Comparison of ENCODE assay signal across 13 cellular contexts in the genomic region with DNA sequence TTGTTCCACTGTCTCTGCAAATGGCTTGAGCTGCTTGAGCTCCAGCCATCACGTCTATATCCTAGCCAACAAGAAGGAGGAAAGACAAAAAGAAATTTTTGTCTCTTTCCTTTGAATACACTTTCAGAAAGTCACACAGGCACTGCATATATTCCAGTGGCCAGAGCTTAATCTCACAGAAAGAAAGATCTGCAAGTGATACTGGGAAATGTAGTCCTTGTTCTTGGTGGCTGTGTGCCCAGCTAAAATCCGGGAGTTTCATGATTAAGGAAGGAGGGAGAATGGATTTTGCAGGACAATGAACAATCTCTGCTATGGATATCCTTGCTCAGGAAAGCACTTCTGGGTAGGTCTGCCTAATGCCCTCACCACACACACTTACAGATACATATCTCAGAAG. TPM values are rescaled to one million over a fixed set of nuclear protein-coding genes. Genes with fewer than 3 reads are reported as not detected.
DNase-seq lines count a peak whose midpoint lies in the region; ATAC-seq and TF ChIP-seq lines count a peak whose summit lies in the region.
"Had no signal": no experiment of that assay in that cellular context is flagged by ENCODE, and none has a peak within 500 bp of the region (broad histone marks: within the 10 kb centered on the region; RNA-seq: fewer than 3 reads in every experiment).

No MANE protein-coding gene starts in this region.

- H3K36me3 ChIP-seq in HEK293 (ENCODE audit: control insufficient read depth in 2 of 2, insufficient read depth in 1 of 2, low read length in 2 of 2) (no peaks in the 10 kb centered on the region), HAP-1 (replicated peaks) (no peaks in the 10 kb centered on the region)

- POLR2A ChIA-PET in HEK293 (lab: Yijun Ruan, JAX) (no interaction called here), RWPE1 (lab: Yijun Ruan, JAX; ENCODE audit: low non-redundant PET) (interaction anchor here (0.9 kb wide), 1 partner anchor 47 kb away, joined by 4 read pairs; no protein-coding TSS in a partner anchor)

- no peak overlapping the region for H3K27ac ChIP-seq in HEK293 (ENCODE audit: extremely low read depth, low read depth, low read length)
- H3K27ac ChIP-seq in RWPE1: no peak overlapping the region

- in situ Hi-C loops in SK-MEL-5 (cut with HindIII; ENCODE audit: low pct_unique_long_range_greater_than_20kb, low sequenced_read_pairs) (no loop called here), HAP-1 (cut with MboI; ENCODE audit: low sequenced_read_pairs) (no loop called here)

- no peak for ATAC-seq in GM21390 (IDR thresholded peaks at IDR 0.05; ENCODE audit: unreplicated experiment)

- no peaks in the 10 kb centered on the region for H3K27me3 ChIP-seq in HAP-1 (ENCODE audit: low read depth)

- H3K4me3 ChIP-seq in HEK293 (ENCODE audit: low read depth, low read length) (no peak overlapping the region), fibroblast of pulmonary artery (replicated peaks; ENCODE audit: low read depth, low read length) (no peak overlapping the region), HAP-1 (no peak overlapping the region)

- H3K9me3 ChIP-seq in HEK293 (ENCODE audit: control insufficient read depth, insufficient read depth, low read depth, low read length) (no peaks in the 10 kb centered on the region), HAP-1 (0 out of 2 replicates have a peak, but pooled peaks cover 6% of the 10 kb centered on the region)

- TF ChIP-seq CTCF in HEK293 (tag by site-specific recombination; IDR thresholded peaks at IDR 0.05): no peak
- no peak for TF ChIP-seq CTCF in fibroblast of pulmonary artery (IDR thresholded peaks at IDR 0.05; ENCODE audit: low read length, missing control alignments)
- TF ChIP-seq CTCF in RWPE1 (conservative IDR thresholded peaks at IDR 0.05; ENCODE audit: low read depth): no peak

- DNase-seq in EH (ENCODE audit: low read depth) (peak; percentile 55), SK-MEL-5 (ENCODE audit: low read depth, low spot score) (peak; percentile 59), fibroblast of pulmonary artery (ENCODE audit: low read depth) (peak; percentile 61), RWPE1 (ENCODE audit: low spot score) (no peak), HAP-1 (ENCODE audit: low spot score in 2 of 2) (no peak), NCI-H1105 (lab: John Stamatoyannopoulos, UW) (no peak)
- DNase-seq: CD4-positive, alpha-beta T cell; DND-41; Karpas-422; NCI-H146; SIG-M5 had no signal

- CTCF ChIA-PET in HEK293 (lab: Yijun Ruan, JAX) (no interaction called here), RWPE1 (lab: Yijun Ruan, JAX) (no interaction called here)

- H3K4me1 ChIP-seq in HEK293 (ENCODE audit: control insufficient read depth, insufficient read depth, low read length) (no peaks in the 10 kb centered on the region), HAP-1 (no peaks in the 10 kb centered on the region)

TF ChIP-seq in HEK293, 187 proteins besides CTCF, POLR2A, EP300 and RAD21:
- TF ChIP-seq ZNF426 (tag by site-specific recombination; IDR thresholded peaks at IDR 0.05): no peak
- 0 out of 2 replicates have a peak, but pooled peaks have one; percentile 25 for TF ChIP-seq ZNF335 (tag by site-specific recombination; conservative IDR thresholded peaks at IDR 0.05)
- TF ChIP-seq ZBTB17 (tag by site-specific recombination; IDR thresholded peaks at IDR 0.05): peak; percentile 57; the same call in 1 of the 2 replicates

RNA-seq across cellular contexts. Expression of a gene that starts 19.5 kb away (rescaled TPM):
- total RNA-seq in SK-MEL-5 (2014; rRNA removed; shearing (Covaris generic)): 5.3 and 5.5 TPM in 2 replicates
- 13.2 and 15.7 TPM in 2 replicates for polyA plus RNA-seq in SK-MEL-5 (2015; cell fraction: cytosol; rRNA removed)
- polyA plus RNA-seq in SK-MEL-5 (2015; cell fraction: nucleus; rRNA removed): 28.5 and 44.1 TPM in 2 replicates

Comparison
In these comparisons a context has a peak if more than half of its experiments do, and no peak if none do; other contexts are left out.
1. DNase-seq: peak in EH (single experiment), SK-MEL-5 (single experiment) and fibroblast of pulmonary artery (single experiment); none in RWPE1 (single experiment), HAP-1 (0 of 2) and NCI-H1105 (single experiment).